8 cellular contexts compared by ENCODE assay signal in the genomic region with DNA sequence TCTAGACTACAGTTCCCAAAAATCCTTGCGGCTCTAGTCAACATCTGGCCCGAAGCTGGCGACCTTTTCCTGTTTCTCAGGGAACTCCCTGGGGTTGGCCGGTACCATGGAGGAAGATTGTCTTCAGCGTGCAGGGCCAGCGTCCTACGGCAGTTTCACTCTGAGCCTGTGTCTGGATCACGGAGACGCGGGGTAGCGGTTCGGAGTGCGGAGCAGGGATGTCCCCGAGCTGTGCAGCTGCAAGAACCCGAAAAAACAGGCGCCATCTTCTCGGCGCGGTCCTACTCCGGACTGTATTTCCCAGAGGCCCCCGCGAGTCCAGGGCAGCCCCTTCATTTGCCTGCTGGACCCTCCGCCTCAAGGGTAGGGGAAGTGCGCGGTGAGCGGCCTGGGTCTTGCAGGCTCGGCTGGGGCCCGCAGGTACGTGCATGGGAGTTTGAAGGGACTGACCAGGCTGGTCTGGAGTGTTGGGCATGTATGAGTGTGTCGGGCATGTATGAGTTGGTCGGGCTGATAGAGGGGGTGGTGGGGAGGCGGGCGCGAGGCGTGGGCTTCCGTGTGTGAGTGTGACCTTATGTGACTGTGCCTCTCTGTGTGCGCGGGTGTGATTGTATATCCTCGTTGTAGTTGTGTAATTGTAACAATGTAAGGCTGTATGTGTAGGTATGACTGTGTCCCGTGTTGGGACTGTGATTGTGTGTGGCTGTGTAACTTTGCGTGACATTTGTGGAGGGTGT. TPM values are rescaled to one million over a fixed set of nuclear protein-coding genes. Genes with fewer than 3 reads are reported as not detected.
DNase-seq lines count a peak whose midpoint lies in the region; ATAC-seq and TF ChIP-seq lines count a peak whose summit lies in the region.

A gene (plus strand): TSS at position 360 of the 737 bp plus-strand sequence. CDS start 12,240 bp downstream, outside the sequence.

- peaks cover 3% of the 10 kb centered on the region; the same call in 1 of the 2 replicates for H3F3A ChIP-seq in DOHH2 (ENCODE audit: control insufficient read depth, insufficient read depth)

- DNase-seq in RKO (ENCODE audit: low spot score) (peak; percentile 96), fibroblast of pulmonary artery (ENCODE audit: low read depth) (peak; percentile 90)
- peak; percentile 90 for DNase-seq in natural killer cell treated with Interleukin-12 subunit alpha and Interleukin-12 subunit beta and Interleukin-15 and Interleukin-18, amount 100 ng/mL, for 72 hours (ENCODE audit: low spot score)
- DNase-seq in stimulated activated naive CD4-positive, alpha-beta T cell treated with Interleukin-2 at 50 U/mL for 16 hours (lab: John Stamatoyannopoulos, UW): peak; percentile 87

- H3K4me3 ChIP-seq in DOHH2 (ENCODE audit: low read length) (peak within 1 kb of the TSS; percentile 99), fibroblast of pulmonary artery (replicated peaks; ENCODE audit: low read depth, low read length) (peak within 1 kb of the TSS; percentile 99)

- H3K4me3 Mint-ChIP-seq in activated T-helper 17 cell treated with anti-CD3 and anti-CD28 coated beads, Interleukin-2, amount 50 U/mL, for 72 hours: peak within 1 kb of the TSS; percentile 90
- H3K4me3 Mint-ChIP-seq in natural killer cell treated with Interleukin-12 subunit alpha and Interleukin-12 subunit beta and Interleukin-15 and Interleukin-18, amount 100 ng/mL, for 72 hours: peak within 1 kb of the TSS; percentile 98

- H3K27ac ChIP-seq in DOHH2 (ENCODE audit: low read depth, low read length) (peak within 1 kb of the TSS; percentile 68), KOPT-K1 (ENCODE audit: low read depth, low read length, poor library complexity, severe bottlenecking) (peak within 1 kb of the TSS; percentile 88)

- H3K36me3 Mint-ChIP-seq in activated T-helper 17 cell treated with anti-CD3 and anti-CD28 coated beads, Interleukin-2, amount 50 U/mL, for 72 hours (ENCODE audit: low read depth): peaks cover 54% of the 10 kb centered on the region
- peaks cover 29% of the 10 kb centered on the region for H3K36me3 Mint-ChIP-seq in natural killer cell treated with Interleukin-12 subunit alpha and Interleukin-12 subunit beta and Interleukin-15 and Interleukin-18, amount 100 ng/mL, for 72 hours

- H3K36me3 ChIP-seq in DOHH2 (ENCODE audit: control insufficient read depth, low read length) (peaks cover 28% of the 10 kb centered on the region), KOPT-K1 (ENCODE audit: insufficient read depth, low read length) (peaks cover 27% of the 10 kb centered on the region)

- H3K27me3 Mint-ChIP-seq in activated T-helper 17 cell treated with anti-CD3 and anti-CD28 coated beads, Interleukin-2, amount 50 U/mL, for 72 hours: no peaks in the 10 kb centered on the region
- no peaks in the 10 kb centered on the region for H3K27me3 Mint-ChIP-seq in natural killer cell treated with Interleukin-12 subunit alpha and Interleukin-12 subunit beta and Interleukin-15 and Interleukin-18, amount 100 ng/mL, for 72 hours

- peak within 1 kb of the TSS; percentile 89 for H3K27ac Mint-ChIP-seq in activated T-helper 17 cell treated with anti-CD3 and anti-CD28 coated beads, Interleukin-2, amount 50 U/mL, for 72 hours
- H3K27ac Mint-ChIP-seq in natural killer cell treated with Interleukin-12 subunit alpha and Interleukin-12 subunit beta and Interleukin-15 and Interleukin-18, amount 100 ng/mL, for 72 hours: peak within 1 kb of the TSS; percentile 87 to 92

- H3K9me3 Mint-ChIP-seq in activated T-helper 17 cell treated with anti-CD3 and anti-CD28 coated beads, Interleukin-2, amount 50 U/mL, for 72 hours: peaks cover 8% of the 10 kb centered on the region
- peaks cover 5% of the 10 kb centered on the region for H3K9me3 Mint-ChIP-seq in natural killer cell treated with Interleukin-12 subunit alpha and Interleukin-12 subunit beta and Interleukin-15 and Interleukin-18, amount 100 ng/mL, for 72 hours

- H3K4me1 Mint-ChIP-seq in activated T-helper 17 cell treated with anti-CD3 and anti-CD28 coated beads, Interleukin-2, amount 50 U/mL, for 72 hours: peaks cover 19% of the 10 kb centered on the region
- H3K4me1 Mint-ChIP-seq in natural killer cell treated with Interleukin-12 subunit alpha and Interleukin-12 subunit beta and Interleukin-15 and Interleukin-18, amount 100 ng/mL, for 72 hours (ENCODE audit: low read depth in 2 of 2): peaks cover 24 to 26% of the 10 kb centered on the region in 2 donors

- peak; percentile 86 for ATAC-seq in GM21825 (IDR thresholded peaks at IDR 0.05; ENCODE audit: unreplicated experiment)
- peak; percentile 86 for ATAC-seq in activated T-helper 17 cell treated with anti-CD3 and anti-CD28 coated beads, Interleukin-2, amount 50 U/mL, for 72 hours (replicated peaks)
- ATAC-seq in natural killer cell treated with Interleukin-12 subunit alpha and Interleukin-12 subunit beta and Interleukin-15 and Interleukin-18, amount 100 ng/mL, for 72 hours: peak; percentile 94 to 95

- H3K9me3 ChIP-seq in DOHH2 (ENCODE audit: control insufficient read depth, insufficient read depth, low read length) (peaks cover 25% of the 10 kb centered on the region), KOPT-K1 (ENCODE audit: insufficient read depth, low read length, poor library complexity, severe bottlenecking) (no peaks in the 10 kb centered on the region)

- H3K4me2 ChIP-seq in DOHH2 (ENCODE audit: low read length): peak within 1 kb of the TSS; percentile 95

- TF ChIP-seq CTCF in DOHH2 (IDR thresholded peaks at IDR 0.05; ENCODE audit: low read depth, low read length, poor library complexity, severe bottlenecking) (no peak), fibroblast of pulmonary artery (IDR thresholded peaks at IDR 0.05; ENCODE audit: low read length, missing control alignments) (no peak)

- H3K79me2 ChIP-seq in DOHH2 (ENCODE audit: control insufficient read depth, low read length): peaks cover 26% of the 10 kb centered on the region

- peaks cover 8% of the 10 kb centered on the region for H3K4me1 ChIP-seq in DOHH2 (ENCODE audit: control insufficient read depth, low read length)

- no peaks in the 10 kb centered on the region for H4K20me1 ChIP-seq in DOHH2 (ENCODE audit: control insufficient read depth, insufficient read depth, low read depth, low read length)

- no peaks in the 10 kb centered on the region for H3K9me2 ChIP-seq in DOHH2 (replicated peaks; ENCODE audit: control insufficient read depth, low read length)

- H3K27me3 ChIP-seq in DOHH2 (ENCODE audit: control insufficient read depth, low read length): no peaks in the 10 kb centered on the region

RNA-seq across cellular contexts. Expression of the gene that starts here (rescaled TPM):
- total RNA-seq in activated T-helper 17 cell treated with anti-CD3 and anti-CD28 coated beads, Interleukin-2, amount 50 U/mL, for 72 hours: 10 to 100 TPM in 1 of 2 donors, 1 to 10 TPM in 1; 6.1 to 14.4 TPM
- 10 to 100 TPM; 12.1 to 13.4 TPM for total RNA-seq in natural killer cell treated with Interleukin-12 subunit alpha and Interleukin-12 subunit beta and Interleukin-15 and Interleukin-18, amount 100 ng/mL, for 72 hours

Comparison
In these comparisons a context has a peak if more than half of its experiments do, and no peak if none do; other contexts are left out.
1. Peak in every context shown above with its lines: DNase-seq, ATAC-seq, H3K4me3 ChIP-seq and H3K27ac ChIP-seq.